ENCODE assay signal across 15 cellular contexts in the genomic region with DNA sequence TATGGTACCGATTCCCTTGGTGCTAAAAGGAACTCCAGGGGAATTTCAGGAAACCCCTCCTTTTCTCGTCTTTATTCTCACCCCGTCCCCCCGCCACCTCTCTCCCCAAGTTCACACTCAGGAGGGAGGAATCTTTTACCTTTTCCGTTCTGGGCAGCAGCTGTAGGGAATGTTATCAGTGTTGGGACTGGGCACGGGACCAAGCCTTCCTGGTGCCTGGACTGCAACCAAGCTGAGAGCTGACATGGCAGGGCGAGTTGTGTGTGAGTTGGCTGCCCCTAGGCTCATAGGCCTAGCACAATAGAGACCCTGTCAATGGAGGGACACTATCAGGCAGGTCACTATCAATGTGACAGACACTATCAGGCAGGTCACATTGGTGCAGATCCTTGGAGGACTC.
DNase-seq lines count a peak whose midpoint lies in the region; ATAC-seq, FAIRE-seq and TF ChIP-seq lines count a peak whose summit lies in the region.
"Had no signal": no experiment of that assay in that cellular context is flagged by ENCODE, and none has a peak within 500 bp of the region (broad histone marks: within the 10 kb centered on the region; RNA-seq: fewer than 3 reads in every experiment).

No MANE protein-coding gene starts in this region.

- no peaks in the 10 kb centered on the region for H3K9me3 ChIP-seq in breast epithelium
- H3K9me3 ChIP-seq in sigmoid colon = no peaks in the 10 kb centered on the region
- H3K9me3 ChIP-seq: BLaER1 treated with 17β-estradiol and CSF1 and Interleukin-3, amounts not matched to agents 10 nM and 100 nM had no signal

- peak; percentile 23 for DNase-seq in H54 (ENCODE audit: insufficient read length, low spot score)
- no peak for DNase-seq in breast epithelium (ENCODE audit: low spot score in 2 of 2)
- peak; percentile 59 to 71 for DNase-seq in left colon
- no peak for DNase-seq in sigmoid colon
- DNase-seq in activated CD4-positive, alpha-beta T cell treated with anti-CD3 and anti-CD28 coated beads for 4 hours = no peak
- no peak for DNase-seq in stimulated activated naive CD4-positive, alpha-beta T cell (lab: John Stamatoyannopoulos, UW)
- DNase-seq: foreskin melanocyte; GDM1; NCI-H2171; stimulated activated CD8-positive, alpha-beta memory T cell treated with anti-CD3 and anti-CD28 coated beads, Interleukin-4, amount 100 ng/mL, for 48 hours had no signal

- TF ChIP-seq CTCF in breast epithelium (IDR thresholded peaks at IDR 0.05) (no peak), sigmoid colon (IDR thresholded peaks at IDR 0.05) (no peak)

- FAIRE-seq in H54 (lab: Jason Lieb, UNC) = no peak

- H3K27me3 ChIP-seq in breast epithelium (no peaks in the 10 kb centered on the region), sigmoid colon (no peaks in the 10 kb centered on the region)
- H3K27me3 ChIP-seq: BLaER1 treated with 17β-estradiol and CSF1 and Interleukin-3, amounts not matched to agents 10 nM and 100 nM; dorsolateral prefrontal cortex had no signal

- H3K4me1 ChIP-seq in breast epithelium = no peaks in the 10 kb centered on the region
- peaks cover 0 to 73% (median 53%) of the 10 kb centered on the region in 4 donors for H3K4me1 ChIP-seq in sigmoid colon

- intact Hi-C loops in breast epithelium (cut with DNase I; ENCODE audit: low total_unique reads) = no loop called here
- intact Hi-C loops in left colon (cut with DNase I, micrococcal nuclease) = no loop called here
- intact Hi-C loops in sigmoid colon (cut with DNase I) = no loop called here

- TF ChIP-seq POLR2A in H54 (IDR thresholded peaks at IDR 0.05; ENCODE audit: low read depth, low read length) = no peak
- TF ChIP-seq POLR2A in breast epithelium (IDR thresholded peaks at IDR 0.05) = no peak
- TF ChIP-seq POLR2A in sigmoid colon (IDR thresholded peaks at IDR 0.05) = no peak

- ATAC-seq in left colon = peak; percentile 22
- ATAC-seq in GM21390 (IDR thresholded peaks at IDR 0.05; ENCODE audit: unreplicated experiment) = no peak
- no peak for ATAC-seq in GM18519 (IDR thresholded peaks at IDR 0.05; ENCODE audit: low FRiP score, unreplicated experiment)
- ATAC-seq: activated naive CD4-positive, alpha-beta T cell treated with anti-CD3 and anti-CD28 coated beads, Interleukin-2, amount 50 U/mL, for 72 hours had no signal

- WGBS in sigmoid colon, 2 donors = 27 to 64% methylated on average over 7 of the region's 7 CpGs

- H3K27ac ChIP-seq in breast epithelium = peak overlapping the region; percentile 15 to 21
- H3K27ac ChIP-seq in sigmoid colon = peak overlapping the region in 3 of 4 donors; percentile 1 to 17 (median 10)
- H3K27ac ChIP-seq: BLaER1 treated with 17β-estradiol and CSF1 and Interleukin-3, amounts not matched to agents 10 nM and 100 nM had no signal

- H3K4me3 ChIP-seq in breast epithelium = no peak overlapping the region
- no peak overlapping the region for H3K4me3 ChIP-seq in sigmoid colon
- H3K4me3 ChIP-seq: BLaER1 treated with 17β-estradiol and CSF1 and Interleukin-3, amounts not matched to agents 10 nM and 100 nM; dorsolateral prefrontal cortex had no signal

- H3K36me3 ChIP-seq in breast epithelium (no peaks in the 10 kb centered on the region), sigmoid colon (peaks cover 0 to 7% (median 3%) of the 10 kb centered on the region in 4 donors)

- TF ChIP-seq EP300 in sigmoid colon (IDR thresholded peaks at IDR 0.05) = no peak

Comparison
In these comparisons a context has a peak if more than half of its experiments do, and no peak if none do; other contexts are left out.
1. DNase-seq: peak in H54 (single experiment) and left colon (2 of 2); none in breast epithelium (0 of 2), sigmoid colon (single experiment), activated CD4-positive, alpha-beta T cell treated with anti-CD3 and anti-CD28 coated beads for 4 hours (0 of 2) and stimulated activated naive CD4-positive, alpha-beta T cell (0 of 6).